Comparison of ENCODE assay signal across 28 cellular contexts in genomic region chr10:47412177-47412730, GRCh38. TPM values are rescaled to one million over a fixed set of nuclear protein-coding genes. Genes with fewer than 3 reads are reported as not detected.
"Had no signal": no experiment of that assay in that cellular context is flagged by ENCODE, and none has a peak within 500 bp of the region (broad histone marks: within the 10 kb centered on the region; RNA-seq: fewer than 3 reads in every experiment).

No MANE protein-coding gene starts in this region.

- H3K27ac ChIP-seq: adrenal gland, SJCRH30, SK-N-MC had no signal

- H3K9me3 ChIP-seq: adrenal gland, SJCRH30 had no signal

- H3K4me3 ChIP-seq: adrenal gland, SJCRH30, SK-N-MC had no signal

- H3K36me3 ChIP-seq: adrenal gland, SJCRH30 had no signal

- H3K4me1 ChIP-seq: adrenal gland, SJCRH30 had no signal

- H3K27me3 ChIP-seq: adrenal gland, SJCRH30 had no signal

- ATAC-seq: activated CD8-positive, alpha-beta T cell treated with anti-CD3 and anti-CD28 coated beads for 36 hours; activated naive CD4-positive, alpha-beta T cell treated with anti-CD3 and anti-CD28 coated beads, Interleukin-2, amount 50 U/mL, for 72 hours; activated T-cell treated with anti-CD3 and anti-CD28 coated beads, Interleukin-2, amount 50 U/mL, for 72 hours; activated T-helper 17 cell treated with anti-CD3 and anti-CD28 coated beads, Interleukin-2, amount 50 U/mL, for 72 hours had no signal

- DNase-seq: activated CD4-positive, alpha-beta T cell treated with anti-CD3 and anti-CD28 coated beads, Interleukin-2, amount 10 ng/mL, durations not matched to agents 24 days and 14 days; activated CD4-positive, alpha-beta T cell treated with anti-CD3 and anti-CD28 coated beads, Interleukin-2, amount 50 U/mL, for 4 hours; activated CD8-positive, alpha-beta T cell treated with anti-CD3 and anti-CD28 coated beads for 36 hours; activated gamma-delta T cell treated with Interleukin-2 at 50 U/mL for 16 hours; activated naive CD4-positive, alpha-beta T cell treated with anti-CD3 and anti-CD28 coated beads for 36 hours; activated T-cell treated with anti-CD3 and anti-CD28 coated beads, Interleukin-2, amount 50 U/mL, for 1 hour; activated T-cell treated with anti-CD3 and anti-CD28 coated beads, Interleukin-2, amount 50 U/mL, for 72 hours; adrenal gland; anterior cingulate cortex; caudate nucleus; cerebellar nuclear complex; NCI-H1092 treated with DMSO at 0.1 percent for 48 hours; NCI-H1417; NCI-H146; NCI-H187; NCI-H2029 treated with DMSO at 0.1 percent for 48 hours; NCI-H2107; NCI-H2171; NCI-H510A; NCI-H526; NCI-H748 treated with DMSO at 0.1 percent for 48 hours; NK-92 treated with Interleukin-12 subunit alpha and Interleukin-12 subunit beta, amount 100 ng/mL, for 24 hours; SHP77; SJCRH30 had no signal

RNA-seq across cellular contexts. Expression of gene ZNF488, which starts 28.2 kb away (rescaled TPM):
- total RNA-seq: activated CD4-positive, alpha-beta T cell treated with anti-CD3 and anti-CD28 coated beads, Interleukin-2, amount 10 ng/mL, durations not matched to agents 24 days and 14 days; T-helper 1 cell treated with Interleukin-12 subunit alpha and Interleukin-12 subunit beta and Interleukin-4 antibody, amounts not matched to agents 30 ng/mL and 1 ng/mL, for 36 hours had no signal
